In the genomic region with DNA sequence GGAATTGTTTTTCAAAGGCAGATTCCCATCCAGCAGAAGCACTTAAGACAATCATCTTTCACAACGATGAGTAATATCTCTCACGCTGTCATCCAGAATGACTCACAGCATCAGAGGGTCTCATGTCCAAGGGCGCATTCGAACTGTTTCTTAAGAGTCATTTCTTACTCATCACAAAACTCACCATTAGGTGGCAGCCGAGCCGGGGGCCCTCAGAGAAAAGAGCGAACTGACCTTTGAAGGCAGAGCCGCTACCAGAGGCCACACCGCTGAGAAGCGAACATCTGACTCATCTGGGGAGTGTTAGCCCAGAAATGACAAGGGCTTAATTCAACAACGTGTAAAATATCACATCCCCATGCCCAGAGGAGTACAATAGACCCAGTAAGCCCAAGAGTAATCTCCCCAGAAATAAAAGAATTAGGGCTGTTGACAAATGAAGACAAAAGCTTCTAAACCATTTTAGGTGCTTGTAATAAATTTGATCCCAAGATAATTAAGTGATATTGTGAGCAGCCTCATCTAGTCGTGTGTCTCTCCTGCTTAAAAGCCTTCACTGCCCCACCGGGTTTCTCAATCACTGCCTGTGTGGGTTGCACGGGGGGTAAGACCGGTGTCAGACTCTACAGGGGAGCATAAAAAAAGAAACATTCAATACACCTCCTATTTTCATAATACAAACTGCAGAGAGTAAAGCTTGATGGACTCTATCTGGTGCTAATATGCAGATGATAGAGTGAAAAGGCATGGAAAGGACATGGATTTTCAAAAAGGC, we compare ENCODE assay signal across 9 cellular contexts.
DNase-seq lines count a peak whose midpoint lies in the region; ATAC-seq and TF ChIP-seq lines count a peak whose summit lies in the region.
"Had no signal": no experiment of that assay in that cellular context is flagged by ENCODE, and none has a peak within 500 bp of the region (broad histone marks: within the 10 kb centered on the region; RNA-seq: fewer than 3 reads in every experiment).

No MANE protein-coding gene starts in this region.

- H3K27ac ChIP-seq in AG04450 (ENCODE audit: low read depth, low read length) (peak overlapping the region; percentile 60), adrenal gland (peak overlapping the region; percentile 35 to 84 (median 82)), gastrocnemius medialis (peak overlapping the region; percentile 61 to 67 (median 64))
- H3K27ac ChIP-seq: HL-60 had no signal

- H3K27me3 ChIP-seq in AG04450 (ENCODE audit: control insufficient read depth, insufficient read depth, low read length) (no peaks in the 10 kb centered on the region), adrenal gland (no peaks in the 10 kb centered on the region), gastrocnemius medialis (no peaks in the 10 kb centered on the region)

- CTCF ChIA-PET in AG04450 (lab: Charles Lee), result interaction anchor here (0.5 to 3.6 kb wide), 9 partner anchors 9 to 678 kb away, joined by 3 to 27 read pairs (median 4); no protein-coding TSS in a partner anchor

- peak; percentile 95 for ATAC-seq in GM19035 (IDR thresholded peaks at IDR 0.05; ENCODE audit: unreplicated experiment)
- ATAC-seq in HG03159 (IDR thresholded peaks at IDR 0.05; ENCODE audit: unreplicated experiment), result peak; percentile 92
- ATAC-seq in left ventricle myocardium superior, result peak; percentile 85
- peak; percentile 88 to 93 for ATAC-seq in gastrocnemius medialis

- TF ChIP-seq POLR2A in adrenal gland (IDR thresholded peaks at IDR 0.05), result peak in 1 of 2 donors; percentile 50
- TF ChIP-seq POLR2A in gastrocnemius medialis (IDR thresholded peaks at IDR 0.05), result no peak

- in situ Hi-C loops in gastrocnemius medialis (cut with MboI; ENCODE audit: low sequenced_read_pairs in 4 of 4), result loop anchor here in 3 of 4 donors (10.0 to 25.0 kb wide), 5 partner anchors 155 to 638 kb away; no protein-coding TSS in a partner anchor

- H3K36me3 ChIP-seq in adrenal gland (replicated peaks in 1 of 2) (no peaks in the 10 kb centered on the region), gastrocnemius medialis (no peaks in the 10 kb centered on the region)

- H3K4me3 ChIP-seq in AG04450 (ENCODE audit: low read depth, low read length), result no peak overlapping the region
- no peak overlapping the region for H3K4me3 ChIP-seq in adrenal gland
- H3K4me3 ChIP-seq in gastrocnemius medialis, result no peak overlapping the region

- TF ChIP-seq CTCF in AG04450 (IDR thresholded peaks at IDR 0.05; ENCODE audit: low read depth, low read length), result peak; percentile 61
- peak; percentile 24 to 60 (median 49) for TF ChIP-seq CTCF in adrenal gland (IDR thresholded peaks at IDR 0.05)
- TF ChIP-seq CTCF in gastrocnemius medialis (IDR thresholded peaks at IDR 0.05 in 4 of 5, conservative IDR thresholded peaks at IDR 0.05 in 1 of 5), result peak in 4 of 5 experiments; percentile 27 to 53 (median 32)

- H3K4me1 ChIP-seq in adrenal gland (replicated peaks in 1 of 2) (peaks cover 27% of the 10 kb centered on the region in 2 donors), gastrocnemius medialis (peaks cover 12 to 13% of the 10 kb centered on the region in 2 donors)

- POLR2A ChIA-PET in AG04450 (lab: Yijun Ruan, JAX), result no interaction called here

- intact Hi-C loops in adrenal gland (cut with DNase I), result loop anchor here in 1 of 2 donors (10.0 kb wide), 1 partner anchor 135 kb away; no protein-coding TSS in a partner anchor
- intact Hi-C loops in left ventricle myocardium superior (cut with micrococcal nuclease), result no loop called here
- intact Hi-C loops in gastrocnemius medialis (cut with DNase I; ENCODE audit: low total_unique reads), result loop anchor here (1.0 kb wide), 1 partner anchor 19 kb away; no protein-coding TSS in a partner anchor

- H3K9me3 ChIP-seq in AG04450 (ENCODE audit: control insufficient read depth, insufficient read depth, low read length), result no peaks in the 10 kb centered on the region
- no peaks in the 10 kb centered on the region for H3K9me3 ChIP-seq in adrenal gland (replicated peaks in 1 of 3)
- H3K9me3 ChIP-seq in gastrocnemius medialis, result no peaks in the 10 kb centered on the region

- peak; percentile 86 for DNase-seq in AG04450 (ENCODE audit: low read depth, low spot score)
- DNase-seq in SK-N-DZ (ENCODE audit: low spot score), result peak; percentile 66
- DNase-seq in adrenal gland, result peak; percentile 90 to 97 (median 95)
- peak; percentile 84 for DNase-seq in left ventricle myocardium superior
- peak; percentile 57 to 85 for DNase-seq in gastrocnemius medialis
- no peak for DNase-seq in NCI-H1694 treated with DMSO at 0.1 percent for 48 hours (lab: John Stamatoyannopoulos, UW)

- 17 to 34% (median 23%) methylated on average over 15 of the region's 15 CpGs for WGBS in adrenal gland, 4 donors
